In genomic region chr6:39193201-39193791, GRCh38 we compare ENCODE assay signal across 19 cellular contexts. TPM values are rescaled to one million over a fixed set of nuclear protein-coding genes. Genes with fewer than 3 reads are reported as not detected.
DNase-seq lines count a peak whose midpoint lies in the region; ATAC-seq, FAIRE-seq and TF ChIP-seq lines count a peak whose summit lies in the region.
"Had no signal": no experiment of that assay in that cellular context is flagged by ENCODE, and none has a peak within 500 bp of the region (broad histone marks: within the 10 kb centered on the region; RNA-seq: fewer than 3 reads in every experiment).

No MANE protein-coding gene starts in this region.

- H3K23me2 ChIP-seq in H1 (ENCODE audit: low read depth, low read length): no peaks in the 10 kb centered on the region

- no peak overlapping the region for H3K4ac ChIP-seq in H1 (replicated peaks; ENCODE audit: insufficient read length, low read depth, low read length)
- H3K4ac ChIP-seq in neuronal stem cell (ENCODE audit: low read length): no peak overlapping the region

- H3K27ac ChIP-seq in H1 (ENCODE audit: low read depth, low read length) (0 out of 2 replicates have a peak overlapping the region, but pooled peaks have one; percentile 17), neuronal stem cell (replicated peaks; ENCODE audit: low read length) (peak overlapping the region; percentile 77)
- H3K27ac ChIP-seq: ascending aorta, SJSA1, stomach, uterus had no signal

- H3K56ac ChIP-seq in H1 (replicated peaks; ENCODE audit: insufficient read length, low read depth, low read length): no peak overlapping the region

- H3K23ac ChIP-seq in H1 (ENCODE audit: insufficient read length): no peak overlapping the region
- H3K23ac ChIP-seq in neuronal stem cell (ENCODE audit: low read depth, low read length, poor library complexity): no peak overlapping the region

- H3K4me1 ChIP-seq in H1 (replicated peaks in 1 of 4; ENCODE audit: control insufficient read depth in 3 of 4, insufficient read depth in 4 of 4, low read length in 3 of 4) (no peaks in the 10 kb centered on the region; a peak in 2 of 7 replicates), neuronal stem cell (ENCODE audit: control insufficient read depth in 2 of 2, insufficient read depth in 1 of 2, low read depth in 1 of 2, low read length in 2 of 2) (peaks cover 8 to 20% of the 10 kb centered on the region in 2 donors)
- H3K4me1 ChIP-seq: ascending aorta, SJSA1, uterus had no signal

- peaks cover 20 to 35% of the 10 kb centered on the region in 2 experiments for H4K20me1 ChIP-seq in H1 (replicated peaks in 1 of 2; ENCODE audit: control insufficient read depth in 1 of 2, insufficient read depth in 2 of 2, low read length in 2 of 2)

- H2BK120ac ChIP-seq in H1 (replicated peaks; ENCODE audit: low read depth, low read length) (no peak overlapping the region), neuronal stem cell (ENCODE audit: low read depth, low read length) (no peak overlapping the region)

- TF ChIP-seq POLR2A in H1 (IDR thresholded peaks at IDR 0.05; ENCODE audit: control extremely low read depth in 1 of 2, low read depth in 2 of 2, low read length in 2 of 2): no peak

- no peak overlapping the region for H2BK20ac ChIP-seq in H1 (ENCODE audit: low read length)

- H3K14ac ChIP-seq in H1 (ENCODE audit: insufficient read length) (no peak overlapping the region), neuronal stem cell (ENCODE audit: low read length) (no peak overlapping the region)

- no peak for TF ChIP-seq CTCF in H1 (IDR thresholded peaks at IDR 0.05; ENCODE audit: control extremely low read depth in 1 of 3, insufficient read depth in 1 of 3, low read depth in 1 of 3, low read length in 3 of 3)

- H3K18ac ChIP-seq in H1 (ENCODE audit: extremely low read depth, low read length) (no peak overlapping the region), neuronal stem cell (ENCODE audit: low read length) (peak overlapping the region; percentile 92)

- H3K79me2 ChIP-seq in H1 (ENCODE audit: control insufficient read depth in 1 of 2, insufficient read depth in 2 of 2, low read length in 2 of 2): peaks cover 0 to 35% of the 10 kb centered on the region in 2 experiments; a peak in 2 of 4 replicates

- H2BK5ac ChIP-seq in H1 (ENCODE audit: low read depth, low read length) (0 out of 2 replicates have a peak overlapping the region, but pooled peaks have one; percentile 21), neuronal stem cell (ENCODE audit: low read length) (peak overlapping the region; percentile 44)

- POLR2A ChIA-PET in H1 (lab: Charles Lee; ENCODE audit: partially characterized antibody): no interaction called here

- no peak overlapping the region for H3K4me2 ChIP-seq in H1 (ENCODE audit: insufficient read depth in 1 of 2, low read depth in 2 of 2, low read length in 2 of 2)
- no peak overlapping the region for H3K4me2 ChIP-seq in neuronal stem cell (ENCODE audit: insufficient read depth, low read length, poor library complexity, severe bottlenecking)

- H3K9ac ChIP-seq in H1 (replicated peaks in 1 of 4; ENCODE audit: extremely low read depth in 1 of 4, low read depth in 3 of 4, low read length in 3 of 4) (0 out of 7 replicates have a peak overlapping the region, but pooled peaks of 1 of the 4 experiments have one; percentile 7), neuronal stem cell (ENCODE audit: low read depth, low read length, poor library complexity) (peak overlapping the region; percentile 65)

- TF ChIP-seq RAD21 in H1 (IDR thresholded peaks at IDR 0.05 in 1 of 2, conservative IDR thresholded peaks at IDR 0.05 in 1 of 2; ENCODE audit: low read depth in 2 of 2, low read length in 2 of 2): no peak

- no peaks in the 10 kb centered on the region for H3K27me3 ChIP-seq in H1 (replicated peaks in 1 of 4; ENCODE audit: control insufficient read depth in 3 of 4, extremely low read depth in 1 of 4, insufficient read depth in 3 of 4, low read length in 3 of 4)
- no peaks in the 10 kb centered on the region for H3K27me3 ChIP-seq in neuronal stem cell (ENCODE audit: control insufficient read depth in 3 of 3, insufficient read depth in 3 of 3, low read depth in 1 of 3, low read length in 3 of 3)
- H3K27me3 ChIP-seq: ascending aorta, SJSA1, stomach, uterus had no signal

- no peak overlapping the region for H4K8ac ChIP-seq in H1 (ENCODE audit: extremely low read depth, insufficient read depth, low read length)
- peak overlapping the region; percentile 49 for H4K8ac ChIP-seq in neuronal stem cell (ENCODE audit: low read depth, low read length)

- H3K36me3 ChIP-seq in H1 (ENCODE audit: control insufficient read depth in 2 of 4, insufficient read depth in 4 of 4, low read length in 3 of 4) (peaks cover 24 to 54% (median 45%) of the 10 kb centered on the region in 4 experiments), neuronal stem cell (replicated peaks in 1 of 2; ENCODE audit: control insufficient read depth in 2 of 2, insufficient read depth in 2 of 2, low read length in 2 of 2) (peaks cover 0 to 14% of the 10 kb centered on the region in 2 donors)
- H3K36me3 ChIP-seq: ascending aorta, SJSA1, uterus had no signal

- no peak overlapping the region for H2BK15ac ChIP-seq in H1 (ENCODE audit: low read length)
- peak overlapping the region; percentile 41 for H2BK15ac ChIP-seq in neuronal stem cell (ENCODE audit: low read length)

- 85% methylated on average over 2 of the region's 2 CpGs; no CpG with 5 or more reads in 1 of the 2 experiments for WGBS in H1 (ENCODE audit: extremely low coverage in 1 of 2, insufficient coverage in 1 of 2, insufficient read length in 1 of 2, insufficient replicate concordance in 2 of 2, low coverage in 1 of 2, low lambda C conversion rate in 2 of 2, missing lambda C conversion rate in 1 of 2), 2 experiments
- WGBS in neuronal stem cell (ENCODE audit: extremely low coverage in 2 of 2, insufficient read length in 2 of 2, insufficient replicate concordance in 1 of 2), 2 donors: no CpG with 5 or more reads among the region's 2 CpGs

- no peak for FAIRE-seq in H1 (lab: Jason Lieb, UNC)

- H2AK5ac ChIP-seq in H1 (ENCODE audit: low read depth, low read length): no peak overlapping the region
- peak overlapping the region; percentile 26 for H2AK5ac ChIP-seq in neuronal stem cell (ENCODE audit: low read depth, low read length)

- H4K91ac ChIP-seq in H1 (replicated peaks; ENCODE audit: insufficient read length, low read length) (no peak overlapping the region), neuronal stem cell (ENCODE audit: low read depth, low read length, poor library complexity) (no peak overlapping the region)

- H2AFZ ChIP-seq in H1 (ENCODE audit: low read length) (no peak overlapping the region), neuronal stem cell (ENCODE audit: low read length) (peak overlapping the region; percentile 76)

- H3K9me3 ChIP-seq in H1 (ENCODE audit: insufficient read depth in 2 of 2, low read depth in 1 of 2, low read length in 1 of 2): no peaks in the 10 kb centered on the region
- H3K9me3 ChIP-seq in neuronal stem cell (replicated peaks in 1 of 2; ENCODE audit: control insufficient read depth in 2 of 2, insufficient read depth in 1 of 2, low read depth in 1 of 2, low read length in 2 of 2): peaks cover 0 to 2% of the 10 kb centered on the region in 2 donors
- H3K9me3 ChIP-seq: ascending aorta, SJSA1, stomach, uterus had no signal

- H3K4me3 ChIP-seq in H1 (ENCODE audit: extremely low read depth in 1 of 4, insufficient read depth in 2 of 4, low read depth in 3 of 4, low read length in 4 of 4) (no peak overlapping the region), neuronal stem cell (ENCODE audit: low read length in 2 of 2) (no peak overlapping the region)
- H3K4me3 ChIP-seq: ascending aorta, SJSA1, stomach, uterus had no signal

- no peak for TF ChIP-seq EP300 in H1 (IDR thresholded peaks at IDR 0.05; ENCODE audit: borderline replicate concordance in 1 of 2, low read depth in 2 of 2, low read length in 2 of 2)

- H2BK12ac ChIP-seq in H1 (ENCODE audit: low read depth, low read length) (no peak overlapping the region), neuronal stem cell (ENCODE audit: low read length) (no peak overlapping the region)

- ATAC-seq in GM18858 (IDR thresholded peaks at IDR 0.05; ENCODE audit: unreplicated experiment) (no peak), GM21447 (IDR thresholded peaks at IDR 0.05; ENCODE audit: unreplicated experiment) (no peak)
- ATAC-seq: HCT116 had no signal

- H4K5ac ChIP-seq in H1 (ENCODE audit: insufficient read length, low read depth, low read length): no peak overlapping the region

- H3K79me1 ChIP-seq in H1 (ENCODE audit: low read depth, low read length) (peaks cover 5% of the 10 kb centered on the region; the same call in 1 of the 2 replicates), neuronal stem cell (ENCODE audit: low read depth, low read length) (peaks cover 2% of the 10 kb centered on the region)

- DNase-seq in COLO829 (ENCODE audit: low spot score) (peak; percentile 89), RPMI7951 (ENCODE audit: low read depth) (peak; percentile 45), H1 (ENCODE audit: low read depth in 1 of 2, low spot score in 2 of 2) (no peak), neuronal stem cell (ENCODE audit: low spot score) (peak; percentile 36), NCI-H510A treated with DMSO at 0.1 percent for 48 hours (lab: John Stamatoyannopoulos, UW) (no peak), T1000 (lab: John Stamatoyannopoulos, UW) (no peak)
- DNase-seq: activated naive CD4-positive, alpha-beta T cell treated with anti-CD3 and anti-CD28 coated beads for 36 hours; NCI-H1092 treated with DMSO at 0.1 percent for 48 hours; NCI-H2081 treated with DMSO at 0.1 percent for 48 hours; NCI-H526; stimulated activated CD4-positive, alpha-beta T cell treated with anti-CD3 and anti-CD28 coated beads, Interleukin-1b, Interleukin-23, amount 100 ng/mL, for 48 hours; stomach; uterus had no signal

- CTCF ChIA-PET in H1 (lab: Charles Lee; ENCODE audit: partially characterized antibody): interaction anchor here (13.5 to 72.8 kb wide), 4 partner anchors 7 to 103 kb away, joined by 165 to 1738 read pairs (median 836); partner anchors contain the start of genes KCNK17 and KCNK5

TF ChIP-seq in H1, 55 proteins besides CTCF, POLR2A, EP300 and RAD21 (continues in another document):
- TF ChIP-seq ASH2L (IDR thresholded peaks at IDR 0.05; ENCODE audit: low read length) (no peak), YY1 (IDR thresholded peaks at IDR 0.05; ENCODE audit: low read depth, low read length) (no peak)

RNA-seq across cellular contexts. Expression of gene KCNK5, which starts 36.0 kb away (rescaled TPM):
- 0.10 and 0.12 TPM in 2 replicates for total RNA-seq in RPMI7951 (2014; rRNA removed; shearing (Covaris generic))
- total RNA-seq in H1 (2021; fragmentation: NEBNext Ultra II Directional; extraction: Animal tissue kit (Norgen Biotek cat#: 25700)): 42.2 and 44.3 TPM in 2 replicates
- polyA plus RNA-seq in H1 (2011; rRNA removed): 20.9 and 29.7 TPM in 2 replicates
- polyA plus RNA-seq in H1 (2011; cell fraction: cytosol; rRNA removed): 24.8 TPM
- 31.8 TPM for polyA plus RNA-seq in H1 (2011; cell fraction: nucleus; rRNA removed)
- polyA plus RNA-seq in H1 (2012, experiment 1 of 2): 31.4 to 37.5 TPM (median 35.7 TPM) in 4 replicates
- polyA plus RNA-seq in H1 (2012, experiment 2 of 2): 37.4 TPM
- polyA plus RNA-seq in H1 (2013, experiment 1 of 2): 41.6 TPM
- polyA plus RNA-seq in H1 (2013, experiment 2 of 2): 43.7 TPM
- polyA minus RNA-seq in H1 (2011; rRNA and poly(A)+ RNA removed): 35.0 and 38.1 TPM in 2 replicates
- 28.0 TPM for polyA minus RNA-seq in H1 (2011; cell fraction: cytosol; rRNA and poly(A)+ RNA removed)
- polyA minus RNA-seq in H1 (2011; cell fraction: nucleus; rRNA and poly(A)+ RNA removed): 27.0 TPM
- polyA plus RNA-seq in neuronal stem cell (2013, experiment 1 of 2): 4.8 TPM
- polyA plus RNA-seq in neuronal stem cell (2013, experiment 2 of 2): 4.9 TPM
- total RNA-seq: fibroblast of villous mesenchyme, SJSA1 had no signal

Comparison
In these comparisons a context has a peak if more than half of its experiments do, and no peak if none do; other contexts are left out.
1. DNase-seq: peak in COLO829 (single experiment), RPMI7951 (single experiment) and neuronal stem cell (single experiment); none in H1 (0 of 2), NCI-H510A treated with DMSO at 0.1 percent for 48 hours (single experiment) and T1000 (single experiment).
2. RNA of gene KCNK5, which starts 36.0 kb away (total RNA-seq): 42.2 to 44.3 TPM in H1; 0.10 to 0.12 TPM in RPMI7951; every median in the first group is over 10 times any median in the second.